8 cellular contexts compared by ENCODE assay signal in genomic region chr11:118605116-118605867, GRCh38. TPM values are rescaled to one million over a fixed set of nuclear protein-coding genes. Genes with fewer than 3 reads are reported as not detected.
DNase-seq lines count a peak whose midpoint lies in the region; ATAC-seq and TF ChIP-seq lines count a peak whose summit lies in the region.

No MANE protein-coding gene starts in this region.

- no peak for TF ChIP-seq CTCF in left ventricle myocardium inferior (IDR thresholded peaks at IDR 0.05; ENCODE audit: borderline replicate concordance)

- CTCF ChIA-PET in CD4-positive, alpha-beta memory T cell (lab: Charles Lee; ENCODE audit: partially characterized antibody), result interaction anchor here (1.0 to 10.7 kb wide), 4 partner anchors 9 to 446 kb away, joined by 3 to 106 read pairs (median 3); no protein-coding TSS in a partner anchor

- peaks cover 20 to 23% of the 10 kb centered on the region in 2 donors for H3K36me3 Mint-ChIP-seq in CD4-positive, alpha-beta memory T cell

- POLR2A ChIA-PET in CD4-positive, alpha-beta memory T cell (lab: Charles Lee; ENCODE audit: partially characterized antibody), result interaction anchor here (1.7 kb wide), 1 partner anchor 33 kb away, joined by 5 read pairs; the partner anchor contains the start of gene ARCN1

- no peaks in the 10 kb centered on the region for H3K27me3 ChIP-seq in CD4-positive, alpha-beta memory T cell (ENCODE audit: insufficient read depth, low read length)
- H3K27me3 ChIP-seq in left ventricle myocardium inferior (ENCODE audit: low read depth), result no peaks in the 10 kb centered on the region

- intact Hi-C loops in CD4-positive, alpha-beta memory T cell (cut with micrococcal nuclease), result no loop called here
- intact Hi-C loops in left ventricle myocardium inferior (cut with micrococcal nuclease), result no loop called here
- intact Hi-C loops in sciatic nerve (cut with DNase I), result no loop called here

- no peaks in the 10 kb centered on the region for H3K9me3 ChIP-seq in CD4-positive, alpha-beta memory T cell (ENCODE audit: control insufficient read depth in 1 of 2, low read length in 2 of 2)
- no peaks in the 10 kb centered on the region for H3K9me3 ChIP-seq in left ventricle myocardium inferior (replicated peaks)

- H3K27me3 Mint-ChIP-seq in CD4-positive, alpha-beta memory T cell, result no peaks in the 10 kb centered on the region

- H3K4me3 ChIP-seq in CD4-positive, alpha-beta memory T cell (ENCODE audit: low read length in 2 of 2), result no peak overlapping the region
- H3K4me3 ChIP-seq in left ventricle myocardium inferior, result peak overlapping the region; percentile 79

- no peak for DNase-seq in CD4-positive, alpha-beta memory T cell
- DNase-seq in UCSD-AML1 (lab: John Stamatoyannopoulos, UW; ENCODE audit: unreplicated experiment), result peak; percentile 42
- DNase-seq in left ventricle myocardium inferior, result peak; percentile 83
- DNase-seq in sciatic nerve (ENCODE audit: low spot score), result peak; percentile 92
- no peak for DNase-seq in activated CD4-positive, alpha-beta T cell treated with anti-CD3 and anti-CD28 coated beads for 1 hour
- DNase-seq in stimulated activated CD4-positive, alpha-beta T cell treated with anti-CD3 and anti-CD28 coated beads, Interleukin-2, amount 100 ng/mL, for 48 hours, result no peak

- H3K36me3 ChIP-seq in CD4-positive, alpha-beta memory T cell (ENCODE audit: insufficient read depth, low read length), result peaks cover 17% of the 10 kb centered on the region
- H3K36me3 ChIP-seq in left ventricle myocardium inferior, result peaks cover 31% of the 10 kb centered on the region

- H3K27ac ChIP-seq in CD4-positive, alpha-beta memory T cell (ENCODE audit: low read depth, low read length), result no peak overlapping the region
- peak overlapping the region; percentile 93 for H3K27ac ChIP-seq in left ventricle myocardium inferior (replicated peaks)

- H3K9me3 Mint-ChIP-seq in CD4-positive, alpha-beta memory T cell, result peaks cover 0 to 1% (median 0%) of the 10 kb centered on the region in 8 donors

- H3K4me1 Mint-ChIP-seq in CD4-positive, alpha-beta memory T cell, result peaks cover 11 to 30% (median 16%) of the 10 kb centered on the region in 4 donors

- peak; percentile 83 for ATAC-seq in sciatic nerve
- no peak for ATAC-seq in GM18907 (IDR thresholded peaks at IDR 0.05; ENCODE audit: unreplicated experiment)
- ATAC-seq in HG03469 (IDR thresholded peaks at IDR 0.05; ENCODE audit: unreplicated experiment), result no peak

- peaks cover 17% of the 10 kb centered on the region for H3K4me1 ChIP-seq in CD4-positive, alpha-beta memory T cell (ENCODE audit: insufficient read depth, low read length)
- peaks cover 78% of the 10 kb centered on the region for H3K4me1 ChIP-seq in left ventricle myocardium inferior

- peak overlapping the region in 1 of 8 donors; percentile 52 for H3K4me3 Mint-ChIP-seq in CD4-positive, alpha-beta memory T cell

- peak overlapping the region; percentile 6 to 82 (median 69) for H3K27ac Mint-ChIP-seq in CD4-positive, alpha-beta memory T cell

RNA-seq across cellular contexts. Expression of gene PHLDB1, which starts 2.1 kb away (rescaled TPM):
- 1 to 10 TPM; 3.0 to 3.9 TPM for total RNA-seq in CD4-positive, alpha-beta memory T cell
- polyA plus RNA-seq in CD4-positive, alpha-beta memory T cell, result 1 to 10 TPM in 1 of 2 donors, under 1 TPM in 1; 0.34 to 1.2 TPM
- 102 TPM for total RNA-seq in left ventricle myocardium inferior
- 419 TPM for total RNA-seq in sciatic nerve

RNA-seq across cellular contexts. Expression of gene ARCN1, which starts 33.1 kb away (rescaled TPM):
- 100 to 1,000 TPM; 133 to 134 TPM for total RNA-seq in CD4-positive, alpha-beta memory T cell
- polyA plus RNA-seq in CD4-positive, alpha-beta memory T cell, result 100 to 1,000 TPM; 157 to 168 TPM
- 99.4 TPM for total RNA-seq in left ventricle myocardium inferior
- 135 TPM for total RNA-seq in sciatic nerve

RNA-seq across cellular contexts. Expression of gene IFT46, which starts 39.6 kb away (rescaled TPM):
- 10 to 100 TPM; 12.1 to 14.9 TPM for total RNA-seq in CD4-positive, alpha-beta memory T cell
- 1 to 10 TPM; 5.7 to 5.9 TPM for polyA plus RNA-seq in CD4-positive, alpha-beta memory T cell
- total RNA-seq in left ventricle myocardium inferior, result 26.0 TPM
- total RNA-seq in sciatic nerve, result 22.2 TPM

Comparison
In these comparisons a context has a peak if more than half of its experiments do, and no peak if none do; other contexts are left out.
1. DNase-seq: peak in UCSD-AML1 (single experiment), left ventricle myocardium inferior (single experiment) and sciatic nerve (single experiment); none in CD4-positive, alpha-beta memory T cell (0 of 5), activated CD4-positive, alpha-beta T cell treated with anti-CD3 and anti-CD28 coated beads for 1 hour (single experiment) and stimulated activated CD4-positive, alpha-beta T cell treated with anti-CD3 and anti-CD28 coated beads, Interleukin-2, amount 100 ng/mL, for 48 hours (0 of 2).
2. RNA of gene PHLDB1, which starts 2.1 kb away (total RNA-seq): 419 TPM in sciatic nerve (single experiment) and 102 TPM in left ventricle myocardium inferior (single experiment); 3.0 to 3.9 TPM in CD4-positive, alpha-beta memory T cell; every median in the first group is over 10 times any median in the second.